In genomic region chr10:118778727-118779126, GRCh38 we compare ENCODE assay signal across 19 cellular contexts. TPM values are rescaled to one million over a fixed set of nuclear protein-coding genes. Genes with fewer than 3 reads are reported as not detected.
DNase-seq lines count a peak whose midpoint lies in the region; ATAC-seq, FAIRE-seq and TF ChIP-seq lines count a peak whose summit lies in the region.
"Had no signal": no experiment of that assay in that cellular context is flagged by ENCODE, and none has a peak within 500 bp of the region (broad histone marks: within the 10 kb centered on the region; RNA-seq: fewer than 3 reads in every experiment).

No MANE protein-coding gene starts in this region.

- H3K79me2 ChIP-seq in Karpas-422 (ENCODE audit: low read length), result no peaks in the 10 kb centered on the region

- H3K4me3 ChIP-seq in bronchial epithelial cell (ENCODE audit: low read depth, low read length), result no peak overlapping the region
- no peak overlapping the region for H3K4me3 ChIP-seq in right lobe of liver
- H3K4me3 ChIP-seq in Karpas-422 (ENCODE audit: low read length), result no peak overlapping the region
- H3K4me3 ChIP-seq: HAP-1 had no signal

- peak overlapping the region in 2 of 3 donors; percentile 3 to 47 for H3K27ac ChIP-seq in right lobe of liver
- H3K27ac ChIP-seq in Karpas-422 (ENCODE audit: low read length), result no peak overlapping the region

- intact Hi-C loops in right lobe of liver (cut with DNase I), result no loop called here

- no peak for TF ChIP-seq CTCF in bronchial epithelial cell (IDR thresholded peaks at IDR 0.05; ENCODE audit: insufficient read depth, low read length, severe bottlenecking)
- no peak for TF ChIP-seq CTCF in right lobe of liver (IDR thresholded peaks at IDR 0.05)

- no peaks in the 10 kb centered on the region for H3K36me3 ChIP-seq in bronchial epithelial cell (ENCODE audit: control insufficient read depth, insufficient read depth, low read length)
- no peaks in the 10 kb centered on the region for H3K36me3 ChIP-seq in right lobe of liver
- H3K36me3 ChIP-seq in Karpas-422 (ENCODE audit: insufficient read depth, low read length), result no peaks in the 10 kb centered on the region
- H3K36me3 ChIP-seq: HAP-1 had no signal

- H4K20me1 ChIP-seq in Karpas-422 (ENCODE audit: insufficient read depth, low read depth, low read length), result no peaks in the 10 kb centered on the region

- no peak overlapping the region for H3K4me2 ChIP-seq in Karpas-422 (ENCODE audit: low read depth, low read length, poor library complexity, severe bottlenecking)

- DNase-seq in bronchial epithelial cell (ENCODE audit: low read depth) (no peak), left lobe of liver (ENCODE audit: low spot score) (peak; percentile 64), right lobe of liver (peak in 2 of 3 donors; percentile 38 to 66), anterior cingulate cortex (lab: John Stamatoyannopoulos, UW) (no peak), Karpas-422 (no peak)
- DNase-seq: C1 segment of cervical spinal cord; Calu3; CD4-positive, alpha-beta memory T cell; COR-L47; DMS53; DMS79 treated with DMSO at 0.1 percent for 48 hours; GF-D8; GOT3; HFFc6 had no signal

- no peak for TF ChIP-seq POLR2A in right lobe of liver (IDR thresholded peaks at IDR 0.05)

- H2AFZ ChIP-seq in Karpas-422 (ENCODE audit: low read length), result no peak overlapping the region

- peak; percentile 47 for FAIRE-seq in bronchial epithelial cell (lab: Jason Lieb, UNC)
- FAIRE-seq: GM12891, GM18507, H54 had no signal

- 30% methylated on average over 5 of the region's 7 CpGs for whole genome bisulfite sequencing in right lobe of liver (ENCODE audit: insufficient coverage, low coverage, low lambda C conversion rate, missing lambda C conversion rate)

- H3K27me3 ChIP-seq in bronchial epithelial cell (ENCODE audit: control insufficient read depth, insufficient read depth, low read length) (no peaks in the 10 kb centered on the region), right lobe of liver (no peaks in the 10 kb centered on the region), Karpas-422 (ENCODE audit: low read length) (no peaks in the 10 kb centered on the region)

- peak; percentile 92 for ATAC-seq in left lobe of liver
- ATAC-seq in right lobe of liver, result peak; percentile 93 to 97 (median 96)
- no peak for ATAC-seq in GM21526 (IDR thresholded peaks at IDR 0.05; ENCODE audit: low FRiP score, unreplicated experiment)

- no peak overlapping the region for H3K9ac ChIP-seq in Karpas-422 (ENCODE audit: low read length)

- peaks cover 0 to 16% (median 0%) of the 10 kb centered on the region in 4 donors for H3K4me1 ChIP-seq in right lobe of liver
- no peaks in the 10 kb centered on the region for H3K4me1 ChIP-seq in Karpas-422 (ENCODE audit: low read length)
- H3K4me1 ChIP-seq: HAP-1 had no signal

- H3K9me2 ChIP-seq in Karpas-422 (replicated peaks; ENCODE audit: insufficient read depth, low read length), result no peaks in the 10 kb centered on the region

- H3K9me3 ChIP-seq in right lobe of liver (no peaks in the 10 kb centered on the region), Karpas-422 (ENCODE audit: low read length) (no peaks in the 10 kb centered on the region)
- H3K9me3 ChIP-seq: HAP-1 had no signal

RNA-seq across cellular contexts. Expression of gene CACUL1, which starts 24.0 kb away (rescaled TPM):
- total RNA-seq in bronchial epithelial cell (18.2 and 18.8 TPM in 2 replicates), left lobe of liver (16.1 TPM), right lobe of liver (10 to 100 TPM; 15.5 to 26.4 (median 17.8) TPM)
- total RNA-seq in Karpas-422 (2014; rRNA removed; shearing (Covaris generic); ENCODE audit: low replicate concordance), result 28.2 and 50.3 TPM in 2 replicates

Comparison
In these comparisons a context has a peak if more than half of its experiments do, and no peak if none do; other contexts are left out.
1. DNase-seq: peak in left lobe of liver (single experiment) and right lobe of liver (2 of 3); none in bronchial epithelial cell (single experiment), anterior cingulate cortex (0 of 58) and Karpas-422 (single experiment).